ENCODE assay signal across 1 cellular context in the genomic region with DNA sequence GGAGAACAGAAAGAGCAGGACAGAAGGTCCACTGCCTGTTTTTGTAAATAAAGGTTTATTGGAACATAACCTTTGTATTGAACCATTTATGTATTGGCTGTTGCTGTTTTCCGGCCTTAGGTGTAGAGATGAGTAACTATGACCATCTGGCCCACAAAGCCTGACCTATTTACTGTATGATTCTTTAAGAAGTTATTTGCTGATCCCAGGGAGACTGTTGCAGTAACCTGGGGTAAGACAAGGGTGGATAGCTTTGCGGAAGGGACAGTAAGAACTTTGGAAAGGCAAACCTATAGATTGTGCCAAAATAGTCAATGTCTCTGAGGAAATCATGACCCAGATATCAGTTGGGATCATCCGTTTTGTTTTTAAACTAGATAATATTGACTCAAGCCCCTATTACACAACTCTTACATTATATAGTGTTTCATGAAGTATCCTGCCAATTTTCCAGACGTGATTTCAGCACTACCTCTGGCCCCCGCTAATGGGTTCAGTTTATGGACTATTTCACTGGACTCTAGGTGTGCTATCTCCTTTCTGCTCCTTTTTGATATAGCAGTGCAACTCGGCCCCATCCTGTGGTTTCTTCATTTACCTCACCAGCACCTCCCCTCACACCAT.
TF ChIP-seq lines count a peak whose summit lies in the region.

No MANE protein-coding gene starts in this region.

TF ChIP-seq in HepG2, 621 proteins besides CTCF, POLR2A, EP300 and RAD21 (continued from another document):
- TF ChIP-seq ZNF646 (CRISPR knock-in tag; IDR thresholded peaks at IDR 0.05) (no peak), MTF2 (CRISPR knock-in tag; IDR thresholded peaks at IDR 0.05; ENCODE audit: borderline replicate concordance) (no peak)
